In genomic region chrX:40030205-40030604, GRCh38 we compare ENCODE assay signal across 26 cellular contexts.
"Had no signal": no experiment of that assay in that cellular context is flagged by ENCODE, and none has a peak within 500 bp of the region (broad histone marks: within the 10 kb centered on the region; RNA-seq: fewer than 3 reads in every experiment).

No MANE protein-coding gene starts in this region.

- H3K9me3 ChIP-seq: esophagus squamous epithelium, gastrocnemius medialis, left lung, lower lobe of right lung had no signal

- H3K4me3 ChIP-seq: esophagus squamous epithelium, gastrocnemius medialis, heart right ventricle, left lung, lower lobe of right lung had no signal

- H3K9me3 Mint-ChIP-seq: dendritic cell treated with granulocyte-macrophage colony-stimulating factor and Interleukin-4, amounts not matched to agents 40 ng/mL and 50 ng/mL, for 4 days; effector memory CD8-positive, alpha-beta T cell; naive thymus-derived CD4-positive, alpha-beta T cell had no signal

- H3K27me3 ChIP-seq: esophagus squamous epithelium, gastrocnemius medialis, left lung had no signal

- H3K27ac ChIP-seq: epithelial cell of prostate, esophagus squamous epithelium, gastrocnemius medialis, heart right ventricle, left lung, lower lobe of right lung had no signal

- H3K4me1 ChIP-seq: esophagus squamous epithelium, gastrocnemius medialis, heart right ventricle, left lung, lower lobe of right lung had no signal

- H3K4me3 Mint-ChIP-seq: dendritic cell treated with granulocyte-macrophage colony-stimulating factor and Interleukin-4, amounts not matched to agents 40 ng/mL and 50 ng/mL, for 4 days; effector memory CD8-positive, alpha-beta T cell; endodermal cell; naive thymus-derived CD4-positive, alpha-beta T cell had no signal

- DNase-seq: cortex of kidney; effector CD8-positive, alpha-beta T cell; effector memory CD8-positive, alpha-beta T cell; endodermal cell; erythroblast; esophagus squamous epithelium; foreskin fibroblast; foreskin melanocyte; gastrocnemius medialis; glutamatergic neuron; head of caudate nucleus; heart right ventricle; hippocampal formation; left cardiac atrium; left lung; left ventricle myocardium superior; lower lobe of right lung; mesenchymal stem cell; midbrain; naive thymus-derived CD4-positive, alpha-beta T cell had no signal

- FAIRE-seq: colon, endometrium, islet of Langerhans, keratinocyte had no signal

- H3K4me1 Mint-ChIP-seq: endodermal cell had no signal

- H3K27ac Mint-ChIP-seq: dendritic cell treated with granulocyte-macrophage colony-stimulating factor and Interleukin-4, amounts not matched to agents 40 ng/mL and 50 ng/mL, for 4 days; effector memory CD8-positive, alpha-beta T cell; endodermal cell; naive thymus-derived CD4-positive, alpha-beta T cell had no signal

- H3K27me3 Mint-ChIP-seq: effector memory CD8-positive, alpha-beta T cell; naive thymus-derived CD4-positive, alpha-beta T cell had no signal

- H3K36me3 Mint-ChIP-seq: naive thymus-derived CD4-positive, alpha-beta T cell had no signal

- H3K36me3 ChIP-seq: esophagus squamous epithelium, gastrocnemius medialis, heart right ventricle, left lung, lower lobe of right lung had no signal
